In the genomic region with DNA sequence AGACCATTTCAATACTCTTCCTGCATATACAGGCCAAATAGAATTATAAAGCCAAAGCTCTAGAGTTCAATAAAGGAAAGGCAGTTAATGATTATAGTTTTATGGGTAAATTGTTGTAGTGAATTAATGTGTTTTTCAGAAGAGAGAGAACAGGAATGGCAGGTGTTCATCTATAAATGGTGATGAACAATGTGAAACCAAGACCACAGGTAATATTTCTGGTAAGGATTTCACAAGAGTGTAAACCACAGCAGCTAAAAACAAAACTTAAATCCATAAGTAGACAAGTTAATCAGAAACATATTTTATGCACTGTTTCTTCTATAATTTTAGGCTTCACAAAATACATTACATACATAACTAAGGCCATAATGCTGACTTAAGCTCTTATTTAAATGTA, we compare ENCODE assay signal across 14 cellular contexts.
A peak's percentile ranks its signal among the peaks of the same experiment; 100 is the strongest.
DNase-seq lines count a peak whose midpoint lies in the region; ATAC-seq and TF ChIP-seq lines count a peak whose summit lies in the region.
"Had no signal": no experiment of that assay in that cellular context is flagged by ENCODE, and none has a peak within 500 bp of the region (broad histone marks: within the 10 kb centered on the region; RNA-seq: fewer than 3 reads in every experiment).

No MANE protein-coding gene starts in this region.

- H3K4me3 Mint-ChIP-seq in stimulated activated naive B cell treated with anti-CD40 and anti-IgM and Interleukin-4, amounts not matched to agents 10 μg/mL and 1 μg/mL and 100 μg/mL, for 72 hours = no peak overlapping the region
- H3K4me3 Mint-ChIP-seq in WTC11 = no peak overlapping the region
- H3K4me3 Mint-ChIP-seq in activated T-cell treated with anti-CD3 and anti-CD28 coated beads, Interleukin-2, amount 50 U/mL, for 72 hours = no peak overlapping the region
- H3K4me3 Mint-ChIP-seq: B cell had no signal

- peak; percentile 93 for ATAC-seq in GM18505 (IDR thresholded peaks at IDR 0.05; ENCODE audit: unreplicated experiment)
- ATAC-seq in GM19468 (IDR thresholded peaks at IDR 0.05; ENCODE audit: extremely low read depth, unreplicated experiment) = peak; percentile 98
- ATAC-seq in HG02943 (IDR thresholded peaks at IDR 0.05; ENCODE audit: low read depth, unreplicated experiment) = peak; percentile 96
- ATAC-seq in HG03575 (IDR thresholded peaks at IDR 0.05; ENCODE audit: extremely low read depth, insufficient number of reproducible peaks, low FRiP score, unreplicated experiment) = peak; percentile 87
- ATAC-seq in stimulated activated naive B cell treated with anti-CD40 and anti-IgM and Interleukin-4, amounts not matched to agents 10 μg/mL and 1 μg/mL and 100 μg/mL, for 72 hours (replicated peaks) = no peak
- ATAC-seq in WTC11 = no peak
- ATAC-seq in activated T-cell treated with anti-CD3 and anti-CD28 coated beads, Interleukin-2, amount 50 U/mL, for 72 hours (replicated peaks in 1 of 2) = no peak

- no peak for DNase-seq in stimulated activated naive B cell treated with anti-CD40 and anti-IgM and Interleukin-4, amounts not matched to agents 10 μg/mL and 1 μg/mL and 100 μg/mL, for 72 hours
- DNase-seq in cerebellar nuclear complex (lab: John Stamatoyannopoulos, UW) = no peak
- DNase-seq in WTC11 (ENCODE audit: low spot score) = no peak
- DNase-seq in activated T-cell treated with anti-CD3 and anti-CD28 coated beads, Interleukin-2, amount 50 U/mL, for 72 hours = no peak
- DNase-seq: caudate nucleus; GDM1; NCI-H1436 treated with DMSO at 0.1 percent for 48 hours; nucleus accumbens; stimulated activated CD4-positive, alpha-beta T cell treated with anti-CD3 and anti-CD28 coated beads, Interleukin-2, amount 100 ng/mL, for 48 hours had no signal

- H3K9me3 Mint-ChIP-seq in stimulated activated naive B cell treated with anti-CD40 and anti-IgM and Interleukin-4, amounts not matched to agents 10 μg/mL and 1 μg/mL and 100 μg/mL, for 72 hours = no peaks in the 10 kb centered on the region
- H3K9me3 Mint-ChIP-seq in WTC11 = no peaks in the 10 kb centered on the region
- peaks cover 2 to 5% of the 10 kb centered on the region in 2 donors for H3K9me3 Mint-ChIP-seq in activated T-cell treated with anti-CD3 and anti-CD28 coated beads, Interleukin-2, amount 50 U/mL, for 72 hours

- H3K36me3 Mint-ChIP-seq in stimulated activated naive B cell treated with anti-CD40 and anti-IgM and Interleukin-4, amounts not matched to agents 10 μg/mL and 1 μg/mL and 100 μg/mL, for 72 hours = no peaks in the 10 kb centered on the region
- H3K36me3 Mint-ChIP-seq in WTC11 = no peaks in the 10 kb centered on the region
- no peaks in the 10 kb centered on the region for H3K36me3 Mint-ChIP-seq in activated T-cell treated with anti-CD3 and anti-CD28 coated beads, Interleukin-2, amount 50 U/mL, for 72 hours (ENCODE audit: insufficient read depth in 2 of 2)

- H3K27ac Mint-ChIP-seq in stimulated activated naive B cell treated with anti-CD40 and anti-IgM and Interleukin-4, amounts not matched to agents 10 μg/mL and 1 μg/mL and 100 μg/mL, for 72 hours = no peak overlapping the region
- H3K27ac Mint-ChIP-seq in WTC11 = no peak overlapping the region
- H3K27ac Mint-ChIP-seq in activated T-cell treated with anti-CD3 and anti-CD28 coated beads, Interleukin-2, amount 50 U/mL, for 72 hours = no peak overlapping the region
- H3K27ac Mint-ChIP-seq: B cell had no signal

- no peaks in the 10 kb centered on the region for H3K27me3 Mint-ChIP-seq in stimulated activated naive B cell treated with anti-CD40 and anti-IgM and Interleukin-4, amounts not matched to agents 10 μg/mL and 1 μg/mL and 100 μg/mL, for 72 hours
- H3K27me3 Mint-ChIP-seq in WTC11 (ENCODE audit: low read depth) = no peaks in the 10 kb centered on the region
- no peaks in the 10 kb centered on the region for H3K27me3 Mint-ChIP-seq in activated T-cell treated with anti-CD3 and anti-CD28 coated beads, Interleukin-2, amount 50 U/mL, for 72 hours (ENCODE audit: low read depth)
- H3K27me3 Mint-ChIP-seq: B cell had no signal

- POLR2A ChIA-PET in WTC11 (lab: Charles Lee) = no interaction called here

- peaks cover 0 to 5% of the 10 kb centered on the region in 2 donors for H3K4me1 Mint-ChIP-seq in stimulated activated naive B cell treated with anti-CD40 and anti-IgM and Interleukin-4, amounts not matched to agents 10 μg/mL and 1 μg/mL and 100 μg/mL, for 72 hours
- peaks cover 20% of the 10 kb centered on the region for H3K4me1 Mint-ChIP-seq in WTC11
- H3K4me1 Mint-ChIP-seq in activated T-cell treated with anti-CD3 and anti-CD28 coated beads, Interleukin-2, amount 50 U/mL, for 72 hours (ENCODE audit: low read depth) = no peaks in the 10 kb centered on the region
- H3K4me1 Mint-ChIP-seq: B cell had no signal

- CTCF ChIA-PET in WTC11 (lab: Charles Lee) = no interaction called here

- TF ChIP-seq POLR2A in GM18505 (IDR thresholded peaks at IDR 0.05; ENCODE audit: borderline replicate concordance, extremely low read depth, insufficient read depth, insufficient read length) = no peak

- no peak for TF ChIP-seq CTCF in WTC11 (IDR thresholded peaks at IDR 0.05)

TF ChIP-seq in WTC11, 78 proteins besides CTCF, POLR2A, EP300 and RAD21 (continues in another document):
- TF ChIP-seq, protein P1, sequence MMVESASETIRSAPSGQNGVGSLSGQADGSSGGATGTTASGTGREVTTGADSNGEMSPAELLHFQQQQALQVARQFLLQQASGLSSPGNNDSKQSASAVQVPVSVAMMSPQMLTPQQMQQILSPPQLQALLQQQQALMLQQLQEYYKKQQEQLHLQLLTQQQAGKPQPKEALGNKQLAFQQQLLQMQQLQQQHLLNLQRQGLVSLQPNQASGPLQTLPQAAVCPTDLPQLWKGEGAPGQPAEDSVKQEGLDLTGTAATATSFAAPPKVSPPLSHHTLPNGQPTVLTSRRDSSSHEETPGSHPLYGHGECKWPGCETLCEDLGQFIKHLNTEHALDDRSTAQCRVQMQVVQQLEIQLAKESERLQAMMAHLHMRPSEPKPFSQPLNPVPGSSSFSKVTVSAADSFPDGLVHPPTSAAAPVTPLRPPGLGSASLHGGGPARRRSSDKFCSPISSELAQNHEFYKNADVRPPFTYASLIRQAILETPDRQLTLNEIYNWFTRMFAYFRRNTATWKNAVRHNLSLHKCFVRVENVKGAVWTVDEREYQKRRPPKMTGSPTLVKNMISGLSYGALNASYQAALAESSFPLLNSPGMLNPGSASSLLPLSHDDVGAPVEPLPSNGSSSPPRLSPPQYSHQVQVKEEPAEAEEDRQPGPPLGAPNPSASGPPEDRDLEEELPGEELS (CRISPR knock-in tag; IDR thresholded peaks at IDR 0.05) = no peak
- TF ChIP-seq CBFB (CRISPR knock-in tag; IDR thresholded peaks at IDR 0.05; ENCODE audit: low read depth) = no peak
- TF ChIP-seq ELF4 (CRISPR knock-in tag; IDR thresholded peaks at IDR 0.05; ENCODE audit: low read depth) = no peak
- TF ChIP-seq, protein P2, sequence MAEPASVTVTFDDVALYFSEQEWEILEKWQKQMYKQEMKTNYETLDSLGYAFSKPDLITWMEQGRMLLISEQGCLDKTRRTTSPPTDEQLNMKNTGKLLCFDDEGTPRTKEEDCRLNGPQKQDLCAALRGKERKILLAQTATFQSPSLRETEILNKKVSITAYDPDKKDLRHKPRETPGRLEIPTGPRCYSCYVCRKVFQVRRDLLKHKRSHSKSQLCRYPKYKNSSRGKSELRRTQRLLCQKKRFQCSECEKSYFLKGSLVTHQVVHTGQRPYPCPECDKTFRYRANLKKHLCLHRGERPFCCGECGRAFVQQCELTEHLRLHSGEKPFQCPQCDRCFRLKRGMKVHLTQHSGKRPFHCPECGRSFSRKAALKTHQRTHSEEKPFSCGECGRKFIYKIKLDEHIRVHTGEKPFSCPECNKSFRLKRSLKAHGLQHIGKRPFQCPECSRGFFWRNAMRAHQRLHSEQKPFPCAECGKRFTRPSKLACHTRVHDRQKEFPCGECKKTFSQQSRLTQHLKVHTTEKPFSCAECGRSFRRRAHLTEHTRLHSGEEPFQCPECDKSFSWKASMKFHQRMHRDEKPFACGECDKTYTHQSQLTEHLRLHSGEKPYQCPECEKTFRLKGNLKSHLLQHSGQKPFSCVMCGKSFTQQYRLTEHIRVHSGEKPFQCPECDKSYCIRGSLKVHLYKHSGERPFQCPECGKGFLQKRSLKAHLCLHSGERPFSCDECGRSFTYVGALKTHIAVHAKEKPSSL (CRISPR knock-in tag; conservative IDR thresholded peaks at IDR 0.05) = no peak
- TF ChIP-seq OVOL2 (CRISPR knock-in tag; IDR thresholded peaks at IDR 0.05; ENCODE audit: borderline replicate concordance) = no peak
- TF ChIP-seq SMAD4 (CRISPR knock-in tag; IDR thresholded peaks at IDR 0.05) = no peak
- no peak for TF ChIP-seq ZNF219 (CRISPR knock-in tag; IDR thresholded peaks at IDR 0.05; ENCODE audit: borderline replicate concordance)
- TF ChIP-seq KAT7 (CRISPR knock-in tag; IDR thresholded peaks at IDR 0.05; ENCODE audit: borderline replicate concordance) = no peak
- TF ChIP-seq, protein P3, sequence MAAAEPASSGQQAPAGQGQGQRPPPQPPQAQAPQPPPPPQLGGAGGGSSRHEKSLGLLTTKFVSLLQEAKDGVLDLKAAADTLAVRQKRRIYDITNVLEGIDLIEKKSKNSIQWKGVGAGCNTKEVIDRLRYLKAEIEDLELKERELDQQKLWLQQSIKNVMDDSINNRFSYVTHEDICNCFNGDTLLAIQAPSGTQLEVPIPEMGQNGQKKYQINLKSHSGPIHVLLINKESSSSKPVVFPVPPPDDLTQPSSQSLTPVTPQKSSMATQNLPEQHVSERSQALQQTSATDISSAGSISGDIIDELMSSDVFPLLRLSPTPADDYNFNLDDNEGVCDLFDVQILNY (CRISPR knock-in tag; IDR thresholded peaks at IDR 0.05) = no peak
- TF ChIP-seq ZNF232 (CRISPR knock-in tag; IDR thresholded peaks at IDR 0.05) = no peak
- TF ChIP-seq, protein P4, sequence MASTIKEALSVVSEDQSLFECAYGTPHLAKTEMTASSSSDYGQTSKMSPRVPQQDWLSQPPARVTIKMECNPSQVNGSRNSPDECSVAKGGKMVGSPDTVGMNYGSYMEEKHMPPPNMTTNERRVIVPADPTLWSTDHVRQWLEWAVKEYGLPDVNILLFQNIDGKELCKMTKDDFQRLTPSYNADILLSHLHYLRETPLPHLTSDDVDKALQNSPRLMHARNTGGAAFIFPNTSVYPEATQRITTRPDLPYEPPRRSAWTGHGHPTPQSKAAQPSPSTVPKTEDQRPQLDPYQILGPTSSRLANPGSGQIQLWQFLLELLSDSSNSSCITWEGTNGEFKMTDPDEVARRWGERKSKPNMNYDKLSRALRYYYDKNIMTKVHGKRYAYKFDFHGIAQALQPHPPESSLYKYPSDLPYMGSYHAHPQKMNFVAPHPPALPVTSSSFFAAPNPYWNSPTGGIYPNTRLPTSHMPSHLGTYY (CRISPR knock-in tag; IDR thresholded peaks at IDR 0.05) = no peak

Comparison
In these comparisons a context has a peak if more than half of its experiments do, and no peak if none do; other contexts are left out.
1. ATAC-seq: peak in GM18505 (single experiment), GM19468 (single experiment), HG02943 (single experiment) and HG03575 (single experiment); none in stimulated activated naive B cell treated with anti-CD40 and anti-IgM and Interleukin-4, amounts not matched to agents 10 μg/mL and 1 μg/mL and 100 μg/mL, for 72 hours (0 of 2), WTC11 (single experiment) and activated T-cell treated with anti-CD3 and anti-CD28 coated beads, Interleukin-2, amount 50 U/mL, for 72 hours (0 of 2).